Comparison of ENCODE assay signal across 8 cellular contexts in the genomic region with DNA sequence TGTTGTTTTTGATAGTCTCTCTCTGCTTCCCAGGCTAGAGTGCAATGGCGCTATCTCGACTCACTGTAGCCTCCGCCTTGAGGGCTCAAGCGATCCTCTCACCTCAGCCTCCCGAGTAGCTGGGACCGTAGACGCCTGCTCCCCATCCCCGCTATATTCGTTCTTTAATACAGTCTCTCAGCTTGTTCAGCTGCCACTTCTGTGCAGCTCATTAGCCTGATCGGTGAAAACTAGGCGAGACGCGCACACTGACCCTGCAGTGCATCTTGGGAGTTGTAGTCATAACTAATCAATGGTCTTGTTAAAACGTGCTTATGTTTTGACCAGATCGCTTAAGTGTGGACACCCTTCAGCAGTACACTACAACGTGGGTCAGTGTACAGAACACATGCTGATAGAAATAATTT. TPM values are rescaled to one million over a fixed set of nuclear protein-coding genes. Genes with fewer than 3 reads are reported as not detected.
DNase-seq lines count a peak whose midpoint lies in the region; ATAC-seq and TF ChIP-seq lines count a peak whose summit lies in the region.

No MANE protein-coding gene starts in this region.

- H3K36me3 ChIP-seq in osteoblast (ENCODE audit: insufficient read depth, low read length) = peaks cover 13% of the 10 kb centered on the region

- H3K79me2 ChIP-seq in osteoblast (ENCODE audit: insufficient read depth, low read length) = peaks cover 77% of the 10 kb centered on the region

- no peak for TF ChIP-seq CTCF in osteoblast (IDR thresholded peaks at IDR 0.05; ENCODE audit: extremely low read depth, low read depth, low read length)

- no peaks in the 10 kb centered on the region for H3K9me3 ChIP-seq in osteoblast (ENCODE audit: low read depth, low read length)

- peak; percentile 48 for DNase-seq in ELF-1 (ENCODE audit: low read depth, low spot score)
- peak; percentile 50 for DNase-seq in HuH-7.5 (ENCODE audit: low spot score)
- DNase-seq in RPMI8226 = peak; percentile 65
- DNase-seq in activated naive CD4-positive, alpha-beta T cell treated with Interleukin-2 at 50 U/mL for 16 hours = peak; percentile 53
- DNase-seq in globus pallidus (ENCODE audit: low spot score) = peak; percentile 69
- peak; percentile 85 for DNase-seq in osteoblast (ENCODE audit: insufficient read length, low spot score, missing footprints)
- DNase-seq in NCI-H2107 treated with DMSO at 0.1 percent for 48 hours (lab: John Stamatoyannopoulos, UW; ENCODE audit: unreplicated experiment) = no peak

- H3K4me3 ChIP-seq in osteoblast (ENCODE audit: insufficient read depth, low read length) = peak overlapping the region; percentile 81

- ATAC-seq in GM21576 (IDR thresholded peaks at IDR 0.05; ENCODE audit: unreplicated experiment) = peak; percentile 31

- H3K4me2 ChIP-seq in osteoblast (ENCODE audit: insufficient read depth, low read length) = peak overlapping the region; percentile 83

- peaks cover 19% of the 10 kb centered on the region for H3K4me1 ChIP-seq in osteoblast (ENCODE audit: insufficient read depth, low read length)

- H3K27ac ChIP-seq in osteoblast (ENCODE audit: low read depth, low read length) = peak overlapping the region; percentile 72

- H4K20me1 ChIP-seq in osteoblast (ENCODE audit: insufficient read depth, low read length) = peaks cover 21% of the 10 kb centered on the region

- H2AFZ ChIP-seq in osteoblast (ENCODE audit: low read length) = peak overlapping the region; percentile 89

- H3K27me3 ChIP-seq in osteoblast (ENCODE audit: insufficient read depth, low read length) = no peaks in the 10 kb centered on the region

RNA-seq across cellular contexts. Expression of a gene that starts 1.2 kb away (rescaled TPM):
- total RNA-seq in osteoblast = 36.5 and 37.6 TPM in 2 replicates
